In the genomic region with DNA sequence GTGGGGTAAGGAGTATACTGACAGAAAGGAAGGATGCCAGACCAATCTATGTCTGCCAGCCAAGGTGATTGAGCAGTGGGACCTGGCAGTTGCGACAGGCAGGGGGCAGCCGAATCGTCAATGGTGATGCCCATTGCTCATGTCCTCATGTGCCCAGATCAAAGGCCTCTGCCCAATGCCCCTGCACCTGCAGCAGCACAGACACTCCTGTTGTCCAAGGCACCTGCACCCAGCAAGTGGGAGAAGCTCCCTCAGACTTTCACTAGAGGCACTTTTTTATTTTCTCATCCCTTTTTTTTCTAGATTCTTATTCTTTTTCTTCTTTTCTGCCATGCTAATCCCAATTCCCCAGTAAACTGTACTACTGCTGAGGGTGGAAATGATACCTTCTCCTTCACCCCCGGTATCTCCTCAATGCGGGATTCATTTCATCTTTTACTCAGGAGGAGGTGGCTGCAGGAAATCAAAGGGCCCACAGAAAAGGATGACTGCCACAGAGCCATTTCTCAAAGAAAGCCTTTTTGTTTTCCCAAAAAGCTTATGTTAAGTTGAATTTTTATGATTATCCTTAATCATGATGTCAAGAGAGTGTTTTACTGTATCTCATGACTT, we compare ENCODE assay signal across 18 cellular contexts.
DNase-seq lines count a peak whose midpoint lies in the region; ATAC-seq, FAIRE-seq and TF ChIP-seq lines count a peak whose summit lies in the region.
"Had no signal": no experiment of that assay in that cellular context is flagged by ENCODE, and none has a peak within 500 bp of the region (broad histone marks: within the 10 kb centered on the region; RNA-seq: fewer than 3 reads in every experiment).

No MANE protein-coding gene starts in this region.

- H4K20me1 ChIP-seq in H9 (ENCODE audit: control insufficient read depth, insufficient read depth, insufficient read length), result no peaks in the 10 kb centered on the region
- no peaks in the 10 kb centered on the region for H4K20me1 ChIP-seq in H1 (replicated peaks in 1 of 2; ENCODE audit: control insufficient read depth in 1 of 2, insufficient read depth in 2 of 2, low read length in 2 of 2)
- H4K20me1 ChIP-seq: BLaER1 had no signal

- WGBS in H9 (ENCODE audit: extremely low coverage, insufficient read length, low lambda C conversion rate), result no CpG with 5 or more reads among the region's 5 CpGs
- 70% methylated on average over 5 of the region's 5 CpGs; no CpG with 5 or more reads in 1 of the 2 experiments for WGBS in H1 (ENCODE audit: extremely low coverage in 1 of 2, insufficient coverage in 1 of 2, insufficient read length in 1 of 2, insufficient replicate concordance in 2 of 2, low coverage in 1 of 2, low lambda C conversion rate in 2 of 2, missing lambda C conversion rate in 1 of 2), 2 experiments

- no peak overlapping the region for H2BK120ac ChIP-seq in H9 (ENCODE audit: low read depth, low read length, poor library complexity, severe bottlenecking)
- H2BK120ac ChIP-seq in H1 (replicated peaks; ENCODE audit: low read depth, low read length), result no peak overlapping the region

- no peak overlapping the region for H3K4me3 Mint-ChIP-seq in H9
- no peak overlapping the region for H3K4me3 Mint-ChIP-seq in stimulated activated memory B cell treated with anti-CD40 and anti-IgM and Interleukin-4, amounts not matched to agents 10 μg/mL and 1 μg/mL and 100 μg/mL, for 72 hours
- H3K4me3 Mint-ChIP-seq: B cell; CD4-positive, CD25-positive, alpha-beta regulatory T cell; CD8-positive, alpha-beta T cell; GM23338 had no signal

- no peak overlapping the region for H3K56ac ChIP-seq in H9 (ENCODE audit: insufficient read length, low read depth, low read length)
- no peak overlapping the region for H3K56ac ChIP-seq in H1 (replicated peaks; ENCODE audit: insufficient read length, low read depth, low read length)

- no peak overlapping the region for H3K27ac Mint-ChIP-seq in H9
- H3K27ac Mint-ChIP-seq in stimulated activated memory B cell treated with anti-CD40 and anti-IgM and Interleukin-4, amounts not matched to agents 10 μg/mL and 1 μg/mL and 100 μg/mL, for 72 hours, result no peak overlapping the region
- H3K27ac Mint-ChIP-seq: B cell; CD4-positive, CD25-positive, alpha-beta regulatory T cell; CD8-positive, alpha-beta T cell; GM23338 had no signal

- FAIRE-seq in H1 (lab: Jason Lieb, UNC), result no peak
- FAIRE-seq: GM12891, GM18507, H54 had no signal

- 0 out of 2 replicates have a peak overlapping the region, but pooled peaks have one; percentile 24 for H3K14ac ChIP-seq in H9 (ENCODE audit: insufficient read depth, low read length)
- H3K14ac ChIP-seq in H1 (ENCODE audit: insufficient read length), result no peak overlapping the region

- DNase-seq in H9 (no peak), OCI-M1 (lab: John Stamatoyannopoulos, UW) (peak; percentile 38), H1 (ENCODE audit: low read depth in 1 of 2, low spot score in 2 of 2) (no peak), UCSD-AML1 (lab: John Stamatoyannopoulos, UW; ENCODE audit: unreplicated experiment) (no peak), AML-193 (lab: John Stamatoyannopoulos, UW) (no peak)
- DNase-seq: Caco-2; CD4-positive, CD25-positive, alpha-beta regulatory T cell; CD8-positive, alpha-beta T cell; DMS79 treated with DMSO at 0.1 percent for 48 hours; GF-D8; HCEC 1CT had no signal

- H4K91ac ChIP-seq in H9 (ENCODE audit: insufficient read length, low read depth, low read length) (no peak overlapping the region), H1 (replicated peaks; ENCODE audit: insufficient read length, low read length) (no peak overlapping the region)

- H4K8ac ChIP-seq in H9 (replicated peaks; ENCODE audit: insufficient read length, low read depth, low read length), result no peak overlapping the region
- no peak overlapping the region for H4K8ac ChIP-seq in H1 (ENCODE audit: extremely low read depth, insufficient read depth, low read length)

- TF ChIP-seq EP300 in H1 (IDR thresholded peaks at IDR 0.05; ENCODE audit: borderline replicate concordance in 1 of 2, low read depth in 2 of 2, low read length in 2 of 2), result no peak

- no peak overlapping the region; the same call in 1 of the 2 replicates for H2BK15ac ChIP-seq in H9 (ENCODE audit: low read depth, low read length)
- H2BK15ac ChIP-seq in H1 (ENCODE audit: low read length), result no peak overlapping the region

- H2BK12ac ChIP-seq in H9 (ENCODE audit: insufficient read length, low read depth, low read length) (no peak overlapping the region), H1 (ENCODE audit: low read depth, low read length) (no peak overlapping the region)

- H3K36me3 Mint-ChIP-seq in H9 (ENCODE audit: insufficient read depth in 1 of 3, low read depth in 3 of 3), result no peaks in the 10 kb centered on the region
- no peaks in the 10 kb centered on the region for H3K36me3 Mint-ChIP-seq in stimulated activated memory B cell treated with anti-CD40 and anti-IgM and Interleukin-4, amounts not matched to agents 10 μg/mL and 1 μg/mL and 100 μg/mL, for 72 hours
- H3K36me3 Mint-ChIP-seq: CD4-positive, CD25-positive, alpha-beta regulatory T cell; CD8-positive, alpha-beta T cell had no signal

- no peak overlapping the region for H3K18ac ChIP-seq in H9 (ENCODE audit: insufficient read length, low read depth, low read length)
- no peak overlapping the region for H3K18ac ChIP-seq in H1 (ENCODE audit: extremely low read depth, low read length)

- POLR2A ChIA-PET in H1 (lab: Charles Lee; ENCODE audit: partially characterized antibody), result interaction anchor here (0.7 kb wide), 1 partner anchor 697 kb away, joined by 3 read pairs; no protein-coding TSS in a partner anchor

- no peak overlapping the region for H2AK5ac ChIP-seq in H9 (ENCODE audit: insufficient read length, low read length)
- H2AK5ac ChIP-seq in H1 (ENCODE audit: low read depth, low read length), result no peak overlapping the region

- H3K27me3 Mint-ChIP-seq in H9 (ENCODE audit: low read depth), result no peaks in the 10 kb centered on the region
- H3K27me3 Mint-ChIP-seq in stimulated activated memory B cell treated with anti-CD40 and anti-IgM and Interleukin-4, amounts not matched to agents 10 μg/mL and 1 μg/mL and 100 μg/mL, for 72 hours, result no peaks in the 10 kb centered on the region
- H3K27me3 Mint-ChIP-seq: B cell; CD4-positive, CD25-positive, alpha-beta regulatory T cell had no signal

- peaks cover 0 to 4% of the 10 kb centered on the region in 2 experiments; a peak in 2 of 4 replicates for H3K4me1 Mint-ChIP-seq in H9
- no peaks in the 10 kb centered on the region for H3K4me1 Mint-ChIP-seq in stimulated activated memory B cell treated with anti-CD40 and anti-IgM and Interleukin-4, amounts not matched to agents 10 μg/mL and 1 μg/mL and 100 μg/mL, for 72 hours
- H3K4me1 Mint-ChIP-seq: B cell; CD4-positive, CD25-positive, alpha-beta regulatory T cell had no signal

- peak; percentile 31 for ATAC-seq in stimulated activated memory B cell treated with anti-CD40 and anti-IgM and Interleukin-4, amounts not matched to agents 10 μg/mL and 1 μg/mL and 100 μg/mL, for 72 hours
- ATAC-seq: CD8-positive, alpha-beta T cell; GM23338 had no signal

- H3K23ac ChIP-seq in H9 (ENCODE audit: insufficient read length, low read depth, low read length) (no peak overlapping the region), H1 (ENCODE audit: insufficient read length) (no peak overlapping the region)

- TF ChIP-seq CTCF in H9 (conservative IDR thresholded peaks at IDR 0.05) (no peak), H1 (IDR thresholded peaks at IDR 0.05; ENCODE audit: control extremely low read depth in 1 of 3, insufficient read depth in 1 of 3, low read depth in 1 of 3, low read length in 3 of 3) (no peak)

- H3K9me3 ChIP-seq in H9 (ENCODE audit: control insufficient read depth, low read depth, low read length) (no peaks in the 10 kb centered on the region), H1 (ENCODE audit: insufficient read depth in 2 of 2, low read depth in 1 of 2, low read length in 1 of 2) (no peaks in the 10 kb centered on the region)
- H3K9me3 ChIP-seq: BLaER1, Caco-2 had no signal

- CTCF ChIA-PET in H1 (lab: Charles Lee; ENCODE audit: partially characterized antibody), result interaction anchor here (0.7 to 1.5 kb wide), 3 partner anchors 30 to 103 kb away, joined by 3 to 5 read pairs (median 3); no protein-coding TSS in a partner anchor

- H3K9ac ChIP-seq in H9 (ENCODE audit: extremely low read depth, insufficient read length, low read length) (no peak overlapping the region), H1 (replicated peaks in 1 of 4; ENCODE audit: extremely low read depth in 1 of 4, low read depth in 3 of 4, low read length in 3 of 4) (no peak overlapping the region)
- H3K9ac ChIP-seq: BLaER1 had no signal

- TF ChIP-seq RAD21 in H1 (IDR thresholded peaks at IDR 0.05 in 1 of 2, conservative IDR thresholded peaks at IDR 0.05 in 1 of 2; ENCODE audit: low read depth in 2 of 2, low read length in 2 of 2), result no peak

- no peak overlapping the region for H3T11ph ChIP-seq in H9 (ENCODE audit: low read length)

- H2AFZ ChIP-seq in H9 (ENCODE audit: low read length) (no peak overlapping the region), H1 (ENCODE audit: low read length) (no peak overlapping the region)
- H2AFZ ChIP-seq: GM23338 had no signal

- no peak overlapping the region for H3K4ac ChIP-seq in H9 (ENCODE audit: low read depth, low read length)
- no peak overlapping the region for H3K4ac ChIP-seq in H1 (replicated peaks; ENCODE audit: insufficient read length, low read depth, low read length)

- H3K36me3 ChIP-seq in H1 (ENCODE audit: control insufficient read depth in 2 of 4, insufficient read depth in 4 of 4, low read length in 3 of 4), result no peaks in the 10 kb centered on the region
- H3K36me3 ChIP-seq: BLaER1 had no signal

- H3K79me2 ChIP-seq in H9 (ENCODE audit: insufficient read depth, low read length) (no peaks in the 10 kb centered on the region), H1 (ENCODE audit: control insufficient read depth in 1 of 2, insufficient read depth in 2 of 2, low read length in 2 of 2) (no peaks in the 10 kb centered on the region)

- no peaks in the 10 kb centered on the region for H3K9me3 Mint-ChIP-seq in H9
- H3K9me3 Mint-ChIP-seq in stimulated activated memory B cell treated with anti-CD40 and anti-IgM and Interleukin-4, amounts not matched to agents 10 μg/mL and 1 μg/mL and 100 μg/mL, for 72 hours, result no peaks in the 10 kb centered on the region
- H3K9me3 Mint-ChIP-seq: CD8-positive, alpha-beta T cell; GM23338 had no signal

- H3K4me1 ChIP-seq in H9 (ENCODE audit: insufficient read depth, low read length), result peaks cover 3% of the 10 kb centered on the region; the same call in 1 of the 2 replicates
- no peaks in the 10 kb centered on the region for H3K4me1 ChIP-seq in H1 (replicated peaks in 1 of 4; ENCODE audit: control insufficient read depth in 3 of 4, insufficient read depth in 4 of 4, low read length in 3 of 4)
- H3K4me1 ChIP-seq: Caco-2 had no signal

- H4K5ac ChIP-seq in H9 (ENCODE audit: insufficient read length, low read depth, low read length), result no peak overlapping the region
- no peak overlapping the region for H4K5ac ChIP-seq in H1 (ENCODE audit: insufficient read length, low read depth, low read length)

- no peak overlapping the region for H3K27ac ChIP-seq in H9 (ENCODE audit: insufficient read length, low read depth, low read length)
- H3K27ac ChIP-seq in H1 (ENCODE audit: low read depth, low read length), result no peak overlapping the region
- H3K27ac ChIP-seq: BLaER1 had no signal

- no peak overlapping the region for H3K4me3 ChIP-seq in H1 (ENCODE audit: extremely low read depth in 1 of 4, insufficient read depth in 2 of 4, low read depth in 3 of 4, low read length in 4 of 4)
- H3K4me3 ChIP-seq: BLaER1, GM23338 had no signal

- H3K4me2 ChIP-seq in H9 (ENCODE audit: insufficient read depth, insufficient read length, low read length) (no peak overlapping the region), H1 (ENCODE audit: insufficient read depth in 1 of 2, low read depth in 2 of 2, low read length in 2 of 2) (no peak overlapping the region)
- H3K4me2 ChIP-seq: BLaER1, GM23338 had no signal

- H3K79me1 ChIP-seq in H9 (ENCODE audit: insufficient read depth, low read depth, low read length, poor library complexity, severe bottlenecking) (no peaks in the 10 kb centered on the region), H1 (ENCODE audit: low read depth, low read length) (no peaks in the 10 kb centered on the region)

- H2BK20ac ChIP-seq in H9 (ENCODE audit: low read depth, low read length, poor library complexity, severe bottlenecking) (no peak overlapping the region), H1 (ENCODE audit: low read length) (no peak overlapping the region)

- H3K27me3 ChIP-seq in H9 (ENCODE audit: insufficient read depth, low read length) (no peaks in the 10 kb centered on the region), H1 (replicated peaks in 1 of 4; ENCODE audit: control insufficient read depth in 3 of 4, extremely low read depth in 1 of 4, insufficient read depth in 3 of 4, low read length in 3 of 4) (no peaks in the 10 kb centered on the region)
- H3K27me3 ChIP-seq: BLaER1 had no signal

- H2BK5ac ChIP-seq in H9 (ENCODE audit: insufficient read length, low read length) (no peak overlapping the region), H1 (ENCODE audit: low read depth, low read length) (no peak overlapping the region)

- no peaks in the 10 kb centered on the region for H3K23me2 ChIP-seq in H9 (ENCODE audit: insufficient read length, low read depth, low read length, poor library complexity, severe bottlenecking)
- no peaks in the 10 kb centered on the region for H3K23me2 ChIP-seq in H1 (ENCODE audit: low read depth, low read length)

- TF ChIP-seq POLR2A in H1 (IDR thresholded peaks at IDR 0.05; ENCODE audit: control extremely low read depth in 1 of 2, low read depth in 2 of 2, low read length in 2 of 2), result peak in 1 of 2 experiments; percentile 55; a peak in 2 of 3 replicates
